In the genomic region with DNA sequence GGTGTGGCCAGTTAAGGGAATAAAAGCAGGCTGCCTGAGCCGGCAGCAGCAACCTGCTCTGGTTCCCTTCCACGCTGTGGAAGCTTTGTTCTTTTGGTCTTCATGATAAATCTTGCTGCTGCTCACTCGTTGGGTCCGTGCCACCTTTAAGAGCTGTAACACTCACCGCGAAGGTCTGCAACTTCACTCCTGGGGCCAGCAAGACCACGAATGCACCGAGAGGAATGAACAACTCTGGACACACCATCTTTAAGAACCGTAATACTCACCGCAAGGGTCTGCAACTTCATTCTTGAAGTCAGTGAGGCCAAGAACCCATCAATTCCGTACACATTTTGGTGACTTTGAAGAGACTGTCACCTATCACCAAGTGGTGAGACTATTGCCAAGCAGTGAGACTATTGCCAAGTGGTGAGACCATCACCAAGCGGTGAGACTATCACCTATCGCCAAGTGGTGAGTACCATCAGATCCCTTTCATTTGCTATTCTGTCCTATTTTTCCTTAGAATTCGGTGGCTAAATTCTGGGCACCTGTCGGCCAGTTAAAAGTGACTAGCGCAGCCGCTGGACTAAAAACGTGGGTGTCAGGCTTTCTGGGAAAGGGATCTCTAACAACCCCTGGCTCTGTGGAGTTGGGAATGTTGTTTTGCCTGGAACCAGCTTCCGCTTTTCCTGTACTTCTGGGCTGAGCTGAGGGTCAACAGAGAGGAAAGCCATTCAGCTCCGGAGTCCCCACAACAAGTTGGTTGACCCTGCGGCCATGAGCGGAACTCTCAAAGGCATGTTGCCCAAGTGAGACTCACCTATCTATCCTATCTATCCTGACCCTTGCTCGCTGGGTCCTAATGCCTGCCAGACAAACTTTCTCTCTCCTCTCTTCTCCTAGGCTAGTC, we compare ENCODE assay signal across 1 cellular context.
TF ChIP-seq lines count a peak whose summit lies in the region.

A gene with protein sequence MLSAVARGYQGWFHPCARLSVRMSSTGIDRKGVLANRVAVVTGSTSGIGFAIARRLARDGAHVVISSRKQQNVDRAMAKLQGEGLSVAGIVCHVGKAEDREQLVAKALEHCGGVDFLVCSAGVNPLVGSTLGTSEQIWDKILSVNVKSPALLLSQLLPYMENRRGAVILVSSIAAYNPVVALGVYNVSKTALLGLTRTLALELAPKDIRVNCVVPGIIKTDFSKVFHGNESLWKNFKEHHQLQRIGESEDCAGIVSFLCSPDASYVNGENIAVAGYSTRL (plus strand): TSS at position 48 of the 895 bp plus-strand sequence. CDS start 2,501 bp downstream, outside the sequence.

TF ChIP-seq in HepG2, 621 proteins besides CTCF, POLR2A, EP300 and RAD21 (continued from another document and continues in another):
- TF ChIP-seq, protein P1, sequence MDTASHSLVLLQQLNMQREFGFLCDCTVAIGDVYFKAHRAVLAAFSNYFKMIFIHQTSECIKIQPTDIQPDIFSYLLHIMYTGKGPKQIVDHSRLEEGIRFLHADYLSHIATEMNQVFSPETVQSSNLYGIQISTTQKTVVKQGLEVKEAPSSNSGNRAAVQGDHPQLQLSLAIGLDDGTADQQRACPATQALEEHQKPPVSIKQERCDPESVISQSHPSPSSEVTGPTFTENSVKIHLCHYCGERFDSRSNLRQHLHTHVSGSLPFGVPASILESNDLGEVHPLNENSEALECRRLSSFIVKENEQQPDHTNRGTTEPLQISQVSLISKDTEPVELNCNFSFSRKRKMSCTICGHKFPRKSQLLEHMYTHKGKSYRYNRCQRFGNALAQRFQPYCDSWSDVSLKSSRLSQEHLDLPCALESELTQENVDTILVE (CRISPR knock-in tag; IDR thresholded peaks at IDR 0.05): peak; percentile 95
- TF ChIP-seq U2AF2 (IDR thresholded peaks at IDR 0.05; ENCODE audit: low read depth, low read length): 0 out of 2 replicates have a peak, but pooled peaks have one; percentile 26
- TF ChIP-seq SIN3B (IDR thresholded peaks at IDR 0.05; ENCODE audit: low read length): peak; percentile 82
- TF ChIP-seq ZSCAN21 (CRISPR knock-in tag; IDR thresholded peaks at IDR 0.05; ENCODE audit: borderline replicate concordance): no peak
- TF ChIP-seq BRD4 (CRISPR knock-in tag; IDR thresholded peaks at IDR 0.05): no peak
- TF ChIP-seq, protein P2, sequence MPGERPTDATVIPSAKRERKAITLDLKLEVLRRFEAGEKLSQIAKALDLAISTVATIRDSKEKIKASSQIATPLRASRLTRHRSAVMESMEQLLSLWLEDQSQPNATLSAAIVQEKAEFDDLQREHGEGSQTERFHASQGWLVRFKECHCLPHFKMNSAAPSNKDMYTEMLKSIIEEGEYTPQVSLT (CRISPR knock-in tag; IDR thresholded peaks at IDR 0.05; ENCODE audit: borderline replicate concordance, low read depth): no peak
- TF ChIP-seq ZNF12 (CRISPR knock-in tag; IDR thresholded peaks at IDR 0.05): peak; percentile 88
- TF ChIP-seq, protein P3, sequence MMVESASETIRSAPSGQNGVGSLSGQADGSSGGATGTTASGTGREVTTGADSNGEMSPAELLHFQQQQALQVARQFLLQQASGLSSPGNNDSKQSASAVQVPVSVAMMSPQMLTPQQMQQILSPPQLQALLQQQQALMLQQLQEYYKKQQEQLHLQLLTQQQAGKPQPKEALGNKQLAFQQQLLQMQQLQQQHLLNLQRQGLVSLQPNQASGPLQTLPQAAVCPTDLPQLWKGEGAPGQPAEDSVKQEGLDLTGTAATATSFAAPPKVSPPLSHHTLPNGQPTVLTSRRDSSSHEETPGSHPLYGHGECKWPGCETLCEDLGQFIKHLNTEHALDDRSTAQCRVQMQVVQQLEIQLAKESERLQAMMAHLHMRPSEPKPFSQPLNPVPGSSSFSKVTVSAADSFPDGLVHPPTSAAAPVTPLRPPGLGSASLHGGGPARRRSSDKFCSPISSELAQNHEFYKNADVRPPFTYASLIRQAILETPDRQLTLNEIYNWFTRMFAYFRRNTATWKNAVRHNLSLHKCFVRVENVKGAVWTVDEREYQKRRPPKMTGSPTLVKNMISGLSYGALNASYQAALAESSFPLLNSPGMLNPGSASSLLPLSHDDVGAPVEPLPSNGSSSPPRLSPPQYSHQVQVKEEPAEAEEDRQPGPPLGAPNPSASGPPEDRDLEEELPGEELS (CRISPR knock-in tag; IDR thresholded peaks at IDR 0.05): no peak
- peak; percentile 74; the same call in 1 of the 2 replicates for TF ChIP-seq RARG (CRISPR knock-in tag; IDR thresholded peaks at IDR 0.05; ENCODE audit: low read depth)
- TF ChIP-seq, protein P4, sequence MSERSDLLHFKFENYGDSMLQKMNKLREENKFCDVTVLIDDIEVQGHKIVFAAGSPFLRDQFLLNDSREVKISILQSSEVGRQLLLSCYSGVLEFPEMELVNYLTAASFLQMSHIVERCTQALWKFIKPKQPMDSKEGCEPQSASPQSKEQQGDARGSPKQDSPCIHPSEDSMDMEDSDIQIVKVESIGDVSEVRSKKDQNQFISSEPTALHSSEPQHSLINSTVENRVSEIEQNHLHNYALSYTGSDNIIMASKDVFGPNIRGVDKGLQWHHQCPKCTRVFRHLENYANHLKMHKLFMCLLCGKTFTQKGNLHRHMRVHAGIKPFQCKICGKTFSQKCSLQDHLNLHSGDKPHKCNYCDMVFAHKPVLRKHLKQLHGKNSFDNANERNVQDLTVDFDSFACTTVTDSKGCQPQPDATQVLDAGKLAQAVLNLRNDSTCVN (CRISPR knock-in tag; IDR thresholded peaks at IDR 0.05; ENCODE audit: borderline replicate concordance): peak; percentile 71
- no peak for TF ChIP-seq ZNF670 (CRISPR knock-in tag; IDR thresholded peaks at IDR 0.05; ENCODE audit: borderline replicate concordance)
- no peak for TF ChIP-seq FOSL1 (CRISPR knock-in tag; IDR thresholded peaks at IDR 0.05; ENCODE audit: borderline replicate concordance)
- peak; percentile 34 for TF ChIP-seq SKI (IDR thresholded peaks at IDR 0.05; ENCODE audit: partially characterized antibody)
- TF ChIP-seq EED (CRISPR knock-in tag; IDR thresholded peaks at IDR 0.05): no peak; the same call in none of the 2 replicates
- TF ChIP-seq, protein P5, sequence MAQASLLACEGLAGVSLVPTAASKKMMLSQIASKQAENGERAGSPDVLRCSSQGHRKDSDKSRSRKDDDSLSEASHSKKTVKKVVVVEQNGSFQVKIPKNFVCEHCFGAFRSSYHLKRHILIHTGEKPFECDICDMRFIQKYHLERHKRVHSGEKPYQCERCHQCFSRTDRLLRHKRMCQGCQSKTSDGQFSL (CRISPR knock-in tag; IDR thresholded peaks at IDR 0.05): no peak
- 0 out of 2 replicates have a peak, but pooled peaks have one; percentile 16 for TF ChIP-seq DPF2 (CRISPR knock-in tag; IDR thresholded peaks at IDR 0.05; ENCODE audit: borderline replicate concordance, low read depth)
- no peak for TF ChIP-seq EZH2 (conservative IDR thresholded peaks at IDR 0.05; ENCODE audit: low read depth, low read length)
- TF ChIP-seq ZNF891 (CRISPR knock-in tag; IDR thresholded peaks at IDR 0.05): no peak
- TF ChIP-seq TEAD3 (CRISPR knock-in tag; optimal IDR thresholded peaks at IDR 0.05; ENCODE audit: borderline replicate concordance): peak; percentile 84
- TF ChIP-seq ZNF557 (CRISPR knock-in tag; IDR thresholded peaks at IDR 0.05): no peak
- TF ChIP-seq, protein P6, sequence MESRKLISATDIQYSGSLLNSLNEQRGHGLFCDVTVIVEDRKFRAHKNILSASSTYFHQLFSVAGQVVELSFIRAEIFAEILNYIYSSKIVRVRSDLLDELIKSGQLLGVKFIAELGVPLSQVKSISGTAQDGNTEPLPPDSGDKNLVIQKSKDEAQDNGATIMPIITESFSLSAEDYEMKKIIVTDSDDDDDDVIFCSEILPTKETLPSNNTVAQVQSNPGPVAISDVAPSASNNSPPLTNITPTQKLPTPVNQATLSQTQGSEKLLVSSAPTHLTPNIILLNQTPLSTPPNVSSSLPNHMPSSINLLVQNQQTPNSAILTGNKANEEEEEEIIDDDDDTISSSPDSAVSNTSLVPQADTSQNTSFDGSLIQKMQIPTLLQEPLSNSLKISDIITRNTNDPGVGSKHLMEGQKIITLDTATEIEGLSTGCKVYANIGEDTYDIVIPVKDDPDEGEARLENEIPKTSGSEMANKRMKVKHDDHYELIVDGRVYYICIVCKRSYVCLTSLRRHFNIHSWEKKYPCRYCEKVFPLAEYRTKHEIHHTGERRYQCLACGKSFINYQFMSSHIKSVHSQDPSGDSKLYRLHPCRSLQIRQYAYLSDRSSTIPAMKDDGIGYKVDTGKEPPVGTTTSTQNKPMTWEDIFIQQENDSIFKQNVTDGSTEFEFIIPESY (CRISPR knock-in tag; IDR thresholded peaks at IDR 0.05): peak; percentile 79; the same call in 1 of the 2 replicates
- TF ChIP-seq, protein P7, sequence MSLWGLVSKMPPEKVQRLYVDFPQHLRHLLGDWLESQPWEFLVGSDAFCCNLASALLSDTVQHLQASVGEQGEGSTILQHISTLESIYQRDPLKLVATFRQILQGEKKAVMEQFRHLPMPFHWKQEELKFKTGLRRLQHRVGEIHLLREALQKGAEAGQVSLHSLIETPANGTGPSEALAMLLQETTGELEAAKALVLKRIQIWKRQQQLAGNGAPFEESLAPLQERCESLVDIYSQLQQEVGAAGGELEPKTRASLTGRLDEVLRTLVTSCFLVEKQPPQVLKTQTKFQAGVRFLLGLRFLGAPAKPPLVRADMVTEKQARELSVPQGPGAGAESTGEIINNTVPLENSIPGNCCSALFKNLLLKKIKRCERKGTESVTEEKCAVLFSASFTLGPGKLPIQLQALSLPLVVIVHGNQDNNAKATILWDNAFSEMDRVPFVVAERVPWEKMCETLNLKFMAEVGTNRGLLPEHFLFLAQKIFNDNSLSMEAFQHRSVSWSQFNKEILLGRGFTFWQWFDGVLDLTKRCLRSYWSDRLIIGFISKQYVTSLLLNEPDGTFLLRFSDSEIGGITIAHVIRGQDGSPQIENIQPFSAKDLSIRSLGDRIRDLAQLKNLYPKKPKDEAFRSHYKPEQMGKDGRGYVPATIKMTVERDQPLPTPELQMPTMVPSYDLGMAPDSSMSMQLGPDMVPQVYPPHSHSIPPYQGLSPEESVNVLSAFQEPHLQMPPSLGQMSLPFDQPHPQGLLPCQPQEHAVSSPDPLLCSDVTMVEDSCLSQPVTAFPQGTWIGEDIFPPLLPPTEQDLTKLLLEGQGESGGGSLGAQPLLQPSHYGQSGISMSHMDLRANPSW (CRISPR knock-in tag; IDR thresholded peaks at IDR 0.05; ENCODE audit: borderline replicate concordance): peak; percentile 96
- TF ChIP-seq RFX1 (IDR thresholded peaks at IDR 0.05): no peak
- TF ChIP-seq MAZ (IDR thresholded peaks at IDR 0.05; ENCODE audit: borderline replicate concordance, low read depth, low read length): peak; percentile 79; the same call in 1 of the 2 replicates
- TF ChIP-seq MAZ (CRISPR knock-in tag; IDR thresholded peaks at IDR 0.05; ENCODE audit: low read depth): peak; percentile 60; the same call in 1 of the 2 replicates
- peak; percentile 88 for TF ChIP-seq MIER2 (CRISPR knock-in tag; IDR thresholded peaks at IDR 0.05)
- peak; percentile 99 for TF ChIP-seq KLF13 (CRISPR knock-in tag; IDR thresholded peaks at IDR 0.05)
- TF ChIP-seq, protein P8, sequence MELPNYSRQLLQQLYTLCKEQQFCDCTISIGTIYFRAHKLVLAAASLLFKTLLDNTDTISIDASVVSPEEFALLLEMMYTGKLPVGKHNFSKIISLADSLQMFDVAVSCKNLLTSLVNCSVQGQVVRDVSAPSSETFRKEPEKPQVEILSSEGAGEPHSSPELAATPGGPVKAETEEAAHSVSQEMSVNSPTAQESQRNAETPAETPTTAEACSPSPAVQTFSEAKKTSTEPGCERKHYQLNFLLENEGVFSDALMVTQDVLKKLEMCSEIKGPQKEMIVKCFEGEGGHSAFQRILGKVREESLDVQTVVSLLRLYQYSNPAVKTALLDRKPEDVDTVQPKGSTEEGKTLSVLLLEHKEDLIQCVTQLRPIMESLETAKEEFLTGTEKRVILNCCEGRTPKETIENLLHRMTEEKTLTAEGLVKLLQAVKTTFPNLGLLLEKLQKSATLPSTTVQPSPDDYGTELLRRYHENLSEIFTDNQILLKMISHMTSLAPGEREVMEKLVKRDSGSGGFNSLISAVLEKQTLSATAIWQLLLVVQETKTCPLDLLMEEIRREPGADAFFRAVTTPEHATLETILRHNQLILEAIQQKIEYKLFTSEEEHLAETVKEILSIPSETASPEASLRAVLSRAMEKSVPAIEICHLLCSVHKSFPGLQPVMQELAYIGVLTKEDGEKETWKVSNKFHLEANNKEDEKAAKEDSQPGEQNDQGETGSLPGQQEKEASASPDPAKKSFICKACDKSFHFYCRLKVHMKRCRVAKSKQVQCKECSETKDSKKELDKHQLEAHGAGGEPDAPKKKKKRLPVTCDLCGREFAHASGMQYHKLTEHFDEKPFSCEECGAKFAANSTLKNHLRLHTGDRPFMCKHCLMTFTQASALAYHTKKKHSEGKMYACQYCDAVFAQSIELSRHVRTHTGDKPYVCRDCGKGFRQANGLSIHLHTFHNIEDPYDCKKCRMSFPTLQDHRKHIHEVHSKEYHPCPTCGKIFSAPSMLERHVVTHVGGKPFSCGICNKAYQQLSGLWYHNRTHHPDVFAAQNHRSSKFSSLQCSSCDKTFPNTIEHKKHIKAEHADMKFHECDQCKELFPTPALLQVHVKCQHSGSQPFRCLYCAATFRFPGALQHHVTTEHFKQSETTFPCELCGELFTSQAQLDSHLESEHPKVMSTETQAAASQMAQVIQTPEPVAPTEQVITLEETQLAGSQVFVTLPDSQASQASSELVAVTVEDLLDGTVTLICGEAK (IDR thresholded peaks at IDR 0.05): no peak; the same call in 1 of the 2 replicates
- TF ChIP-seq, protein P8 (CRISPR knock-in tag; IDR thresholded peaks at IDR 0.05): no peak
- TF ChIP-seq REXO4 (CRISPR knock-in tag; IDR thresholded peaks at IDR 0.05; ENCODE audit: borderline replicate concordance): no peak
- peak; percentile 21 for TF ChIP-seq ZNF44 (CRISPR knock-in tag; IDR thresholded peaks at IDR 0.05)
- TF ChIP-seq SETDB1 (CRISPR knock-in tag; IDR thresholded peaks at IDR 0.05; ENCODE audit: borderline replicate concordance): no peak
- TF ChIP-seq MED13 (CRISPR knock-in tag; IDR thresholded peaks at IDR 0.05): no peak
- no peak for TF ChIP-seq ZNF274 (CRISPR knock-in tag; IDR thresholded peaks at IDR 0.05)
- peak; percentile 95 for TF ChIP-seq THYN1 (CRISPR knock-in tag; IDR thresholded peaks at IDR 0.05; ENCODE audit: borderline replicate concordance, low read depth)
